9 cellular contexts compared by ENCODE assay signal in genomic region chr4:66625480-66625879, GRCh38.
"Had no signal": no experiment of that assay in that cellular context is flagged by ENCODE, and none has a peak within 500 bp of the region (broad histone marks: within the 10 kb centered on the region; RNA-seq: fewer than 3 reads in every experiment).

No MANE protein-coding gene starts in this region.

- H3K27ac Mint-ChIP-seq: GM23338, H9, HFFc6 had no signal

- H3K4me3 ChIP-seq: GM23248, GM23338, HAP-1 had no signal

- H3K27ac ChIP-seq: GM23248 had no signal

- H3K36me3 ChIP-seq: HAP-1 had no signal

- ATAC-seq: GM23338, HCT116 had no signal

- H3K9ac ChIP-seq: GM23248 had no signal

- H2AFZ ChIP-seq: GM23248, GM23338 had no signal

- H3K4me2 ChIP-seq: GM23338 had no signal

- H3K4me1 ChIP-seq: HAP-1 had no signal

- H3K4me3 Mint-ChIP-seq: GM23338, H9, HFFc6 had no signal

- DNase-seq: GM23248, GOT3, H7, H9, HCEC 1CT, HFFc6 had no signal

- H3K9me3 Mint-ChIP-seq: GM23338, H9 had no signal

- H3K4me1 Mint-ChIP-seq: GM23338 had no signal
